Comparison of ENCODE assay signal across 18 cellular contexts in the genomic region with DNA sequence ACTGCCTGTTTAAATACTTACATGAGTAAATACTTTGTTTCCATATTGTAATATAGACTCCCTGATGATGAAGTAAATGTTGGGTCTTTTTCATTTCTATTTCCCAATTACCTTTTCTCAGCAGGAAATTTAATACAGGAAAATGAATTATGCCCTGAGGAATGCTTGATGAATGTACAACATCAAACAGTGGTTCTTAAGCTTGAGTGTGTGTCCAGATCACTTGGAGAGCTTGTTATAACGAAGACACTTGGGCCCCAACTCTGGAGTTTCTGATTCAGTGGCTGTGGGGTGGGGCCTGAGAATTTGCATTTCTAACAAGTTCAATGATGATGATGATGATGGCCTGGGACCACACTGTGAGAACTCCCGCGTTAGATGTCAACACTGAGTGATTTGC. TPM values are rescaled to one million over a fixed set of nuclear protein-coding genes. Genes with fewer than 3 reads are reported as not detected.
DNase-seq lines count a peak whose midpoint lies in the region; ATAC-seq and TF ChIP-seq lines count a peak whose summit lies in the region.
"Had no signal": no experiment of that assay in that cellular context is flagged by ENCODE, and none has a peak within 500 bp of the region (broad histone marks: within the 10 kb centered on the region; RNA-seq: fewer than 3 reads in every experiment).

No MANE protein-coding gene starts in this region.

- no peaks in the 10 kb centered on the region for H3K36me3 ChIP-seq in HEK293 (ENCODE audit: control insufficient read depth in 2 of 2, insufficient read depth in 1 of 2, low read length in 2 of 2)
- no peaks in the 10 kb centered on the region for H3K36me3 ChIP-seq in RWPE2 (ENCODE audit: low read depth)
- H3K36me3 ChIP-seq in upper lobe of right lung: no peaks in the 10 kb centered on the region
- H3K36me3 ChIP-seq: BE2C had no signal

- ATAC-seq in RWPE2 (ENCODE audit: low read depth) (peak; percentile 44; the same call in 2 of the 3 replicates), upper lobe of right lung (peak; percentile 51)
- ATAC-seq: A549, HCT116 had no signal

- POLR2A ChIA-PET in HEK293 (lab: Yijun Ruan, JAX): interaction anchor here (0.9 kb wide), 1 partner anchor 326 kb away, joined by 5 read pairs; a partner anchor contains a TSS

- H3K9me3 ChIP-seq in HEK293 (ENCODE audit: control insufficient read depth, insufficient read depth, low read depth, low read length) (no peaks in the 10 kb centered on the region), RWPE2 (ENCODE audit: severe bottlenecking) (no peaks in the 10 kb centered on the region), upper lobe of right lung (no peaks in the 10 kb centered on the region)
- H3K9me3 ChIP-seq: A549, BE2C had no signal

- H3K4me3 ChIP-seq in HEK293 (ENCODE audit: low read depth, low read length) (no peak overlapping the region), RWPE2 (ENCODE audit: severe bottlenecking) (no peak overlapping the region), upper lobe of right lung (no peak overlapping the region)
- H3K4me3 ChIP-seq: A549 had no signal

- CTCF ChIA-PET in HEK293 (lab: Yijun Ruan, JAX): interaction anchor here (1.1 to 1.4 kb wide), 2 partner anchors 51 to 53 kb away, joined by 3 to 7 read pairs; no protein-coding TSS in a partner anchor

- H3K4me1 ChIP-seq in HEK293 (ENCODE audit: control insufficient read depth, insufficient read depth, low read length): peaks cover 5% of the 10 kb centered on the region; the same call in 1 of the 2 replicates
- peaks cover 42% of the 10 kb centered on the region for H3K4me1 ChIP-seq in RWPE2 (ENCODE audit: insufficient read depth, poor library complexity, severe bottlenecking)
- H3K4me1 ChIP-seq in upper lobe of right lung: no peaks in the 10 kb centered on the region
- H3K4me1 ChIP-seq: BE2C had no signal

- TF ChIP-seq CTCF in HEK293 (tag by site-specific recombination; IDR thresholded peaks at IDR 0.05): no peak
- TF ChIP-seq CTCF in RWPE2 (IDR thresholded peaks at IDR 0.05; ENCODE audit: poor library complexity, severe bottlenecking): no peak
- TF ChIP-seq CTCF in upper lobe of right lung (IDR thresholded peaks at IDR 0.05): no peak

- intact Hi-C loops in upper lobe of right lung (cut with DNase I): no loop called here

- H3K27me3 ChIP-seq in RWPE2 (ENCODE audit: insufficient read depth, poor library complexity, severe bottlenecking) (no peaks in the 10 kb centered on the region), upper lobe of right lung (no peaks in the 10 kb centered on the region)
- H3K27me3 ChIP-seq: BE2C had no signal

- no peak overlapping the region for H3K27ac ChIP-seq in HEK293 (ENCODE audit: extremely low read depth, low read depth, low read length)
- H3K27ac ChIP-seq in RWPE2 (ENCODE audit: poor library complexity, severe bottlenecking): peak overlapping the region; percentile 59
- H3K27ac ChIP-seq in epithelial cell of prostate: peak overlapping the region; percentile 75
- H3K27ac ChIP-seq in upper lobe of right lung: no peak overlapping the region
- H3K27ac ChIP-seq: A549, C4-2B had no signal

- DNase-seq in RWPE2 (ENCODE audit: low spot score) (no peak), epithelial cell of prostate (ENCODE audit: low read depth, low spot score) (no peak), upper lobe of right lung (no peak), COLO829 (ENCODE audit: low spot score) (no peak), NCI-H510A (lab: John Stamatoyannopoulos, UW) (no peak)
- no peak for DNase-seq in activated CD4-positive, alpha-beta T cell treated with anti-CD3 and anti-CD28 coated beads, Interleukin-2, amount 50 U/mL, for 48 hours
- DNase-seq: BE2C; CD4-positive, alpha-beta memory T cell; COR-L47; DMS153; DMS79 treated with DMSO at 0.1 percent for 48 hours; EL; GDM1 had no signal

TF ChIP-seq in HEK293, 187 proteins besides CTCF, POLR2A, EP300 and RAD21:
- TF ChIP-seq, protein P1, sequence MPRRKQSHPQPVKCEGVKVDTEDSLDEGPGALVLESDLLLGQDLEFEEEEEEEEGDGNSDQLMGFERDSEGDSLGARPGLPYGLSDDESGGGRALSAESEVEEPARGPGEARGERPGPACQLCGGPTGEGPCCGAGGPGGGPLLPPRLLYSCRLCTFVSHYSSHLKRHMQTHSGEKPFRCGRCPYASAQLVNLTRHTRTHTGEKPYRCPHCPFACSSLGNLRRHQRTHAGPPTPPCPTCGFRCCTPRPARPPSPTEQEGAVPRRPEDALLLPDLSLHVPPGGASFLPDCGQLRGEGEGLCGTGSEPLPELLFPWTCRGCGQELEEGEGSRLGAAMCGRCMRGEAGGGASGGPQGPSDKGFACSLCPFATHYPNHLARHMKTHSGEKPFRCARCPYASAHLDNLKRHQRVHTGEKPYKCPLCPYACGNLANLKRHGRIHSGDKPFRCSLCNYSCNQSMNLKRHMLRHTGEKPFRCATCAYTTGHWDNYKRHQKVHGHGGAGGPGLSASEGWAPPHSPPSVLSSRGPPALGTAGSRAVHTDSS (tag by site-specific recombination; IDR thresholded peaks at IDR 0.05): peak; percentile 68
- TF ChIP-seq ZNF391 (tag by site-specific recombination; IDR thresholded peaks at IDR 0.05; ENCODE audit: borderline replicate concordance, low read depth): no peak

RNA-seq across cellular contexts. Expression of a gene that starts 7.1 kb away (rescaled TPM):
- 40.5 TPM for total RNA-seq in upper lobe of right lung

RNA-seq across cellular contexts. Expression of a gene that starts 52.0 kb away (rescaled TPM):
- total RNA-seq in upper lobe of right lung: 0.20 TPM
- total RNA-seq: CD4-positive, alpha-beta memory T cell; HT-29 had no signal

Comparison
In these comparisons a context has a peak if more than half of its experiments do, and no peak if none do; other contexts are left out.
1. H3K27ac ChIP-seq: peak in RWPE2 (single experiment) and epithelial cell of prostate (single experiment); none in HEK293 (single experiment) and upper lobe of right lung (single experiment).